Comparison of ENCODE assay signal across 17 cellular contexts in genomic region chr9:75105019-75105540, GRCh38. TPM values are rescaled to one million over a fixed set of nuclear protein-coding genes. Genes with fewer than 3 reads are reported as not detected.
DNase-seq lines count a peak whose midpoint lies in the region; ATAC-seq and TF ChIP-seq lines count a peak whose summit lies in the region.
"Had no signal": no experiment of that assay in that cellular context is flagged by ENCODE, and none has a peak within 500 bp of the region (broad histone marks: within the 10 kb centered on the region; RNA-seq: fewer than 3 reads in every experiment).

No MANE protein-coding gene starts in this region.

- H3K4me1 Mint-ChIP-seq in CD14-positive monocyte, result peaks cover 43% of the 10 kb centered on the region
- peaks cover 66 to 91% (median 87%) of the 10 kb centered on the region in 3 donors for H3K4me1 Mint-ChIP-seq in CD8-positive, alpha-beta memory T cell
- H3K4me1 Mint-ChIP-seq in naive thymus-derived CD4-positive, alpha-beta T cell, result peaks cover 34 to 80% (median 72%) of the 10 kb centered on the region in 7 donors

- no peak for ATAC-seq in naive thymus-derived CD4-positive, alpha-beta T cell
- no peak for ATAC-seq in GM18907 (IDR thresholded peaks at IDR 0.05; ENCODE audit: unreplicated experiment)
- ATAC-seq: K562 had no signal

- no peaks in the 10 kb centered on the region for H3K36me3 ChIP-seq in CD8-positive, alpha-beta memory T cell (ENCODE audit: insufficient read depth, low read length)
- no peaks in the 10 kb centered on the region for H3K36me3 ChIP-seq in naive thymus-derived CD4-positive, alpha-beta T cell (ENCODE audit: control insufficient read depth in 2 of 3, insufficient read depth in 3 of 3, low read length in 3 of 3)
- H3K36me3 ChIP-seq: brain microvascular endothelial cell had no signal

- no peaks in the 10 kb centered on the region for H3K9me3 Mint-ChIP-seq in CD14-positive monocyte
- H3K9me3 Mint-ChIP-seq in CD8-positive, alpha-beta memory T cell, result no peaks in the 10 kb centered on the region
- H3K9me3 Mint-ChIP-seq in naive thymus-derived CD4-positive, alpha-beta T cell, result no peaks in the 10 kb centered on the region

- intact Hi-C loops in CD14-positive monocyte (cut with micrococcal nuclease), result loop anchor here in 1 of 2 donors (5.0 kb wide), 1 partner anchor 42 kb away; no protein-coding TSS in a partner anchor
- intact Hi-C loops in naive thymus-derived CD4-positive, alpha-beta T cell (cut with micrococcal nuclease), result no loop called here

- H3K4me3 Mint-ChIP-seq in CD14-positive monocyte, result no peak overlapping the region
- H3K4me3 Mint-ChIP-seq in CD8-positive, alpha-beta memory T cell, result peak overlapping the region; percentile 12 to 77 (median 62)
- H3K4me3 Mint-ChIP-seq in naive thymus-derived CD4-positive, alpha-beta T cell, result peak overlapping the region in 4 of 10 donors; percentile 0 to 47 (median 37)

- H3K9me3 ChIP-seq in CD8-positive, alpha-beta memory T cell (ENCODE audit: low read length), result no peaks in the 10 kb centered on the region
- no peaks in the 10 kb centered on the region for H3K9me3 ChIP-seq in naive thymus-derived CD4-positive, alpha-beta T cell (ENCODE audit: control insufficient read depth in 2 of 3, low read length in 3 of 3)

- no peak overlapping the region for H3K4me3 ChIP-seq in CD8-positive, alpha-beta memory T cell (ENCODE audit: low read length)
- no peak overlapping the region for H3K4me3 ChIP-seq in naive thymus-derived CD4-positive, alpha-beta T cell (ENCODE audit: low read length)
- H3K4me3 ChIP-seq: K562 had no signal

- peaks cover 26 to 46% of the 10 kb centered on the region in 2 donors for H3K36me3 Mint-ChIP-seq in CD14-positive monocyte
- H3K36me3 Mint-ChIP-seq in CD8-positive, alpha-beta memory T cell, result peaks cover 3 to 37% (median 12%) of the 10 kb centered on the region in 3 donors
- peaks cover under 1 to 31% (median 22%) of the 10 kb centered on the region in 5 donors for H3K36me3 Mint-ChIP-seq in naive thymus-derived CD4-positive, alpha-beta T cell

- no peak for TF ChIP-seq CTCF in CD14-positive monocyte (IDR thresholded peaks at IDR 0.05)

- POLR2A ChIA-PET in CD8-positive, alpha-beta memory T cell (lab: Charles Lee), result interaction anchor here (0.6 to 2.3 kb wide), 5 partner anchors 13 to 75 kb away, joined by 3 to 9 read pairs (median 5); partner anchors contain the start of genes NMRK1 and OSTF1
- POLR2A ChIA-PET in naive thymus-derived CD4-positive, alpha-beta T cell (lab: Charles Lee), result interaction anchor here (0.9 to 4.1 kb wide), 4 partner anchors 10 to 22 kb away, joined by 3 to 18 read pairs (median 4); partner anchors contain the start of genes NMRK1 and OSTF1

- DNase-seq in CD14-positive monocyte (ENCODE audit: low spot score) (no peak), mucosa of gallbladder (ENCODE audit: low spot score) (no peak), foreskin melanocyte (no peak)
- no peak for DNase-seq in CD8-positive, alpha-beta memory T cell
- DNase-seq in naive thymus-derived CD4-positive, alpha-beta T cell, result no peak
- DNase-seq: activated CD4-positive, alpha-beta T cell treated with anti-CD3 and anti-CD28 coated beads for 4 hours; brain microvascular endothelial cell; dermis blood vessel endothelial cell; GOT3; kidney; mesenchymal stem cell; NCI-H146; NCI-H69 had no signal

- H3K4me1 ChIP-seq in CD8-positive, alpha-beta memory T cell (ENCODE audit: insufficient read depth, low read length), result peaks cover 35% of the 10 kb centered on the region
- peaks cover 3 to 22% of the 10 kb centered on the region in 2 donors for H3K4me1 ChIP-seq in naive thymus-derived CD4-positive, alpha-beta T cell (ENCODE audit: control insufficient read depth in 2 of 2, insufficient read depth in 2 of 2, low read length in 2 of 2)

- peak overlapping the region in 4 of 7 donors; percentile 25 to 80 (median 46) for H3K27ac Mint-ChIP-seq in CD14-positive monocyte
- H3K27ac Mint-ChIP-seq in CD8-positive, alpha-beta memory T cell, result peak overlapping the region; percentile 44 to 91 (median 84)
- peak overlapping the region in 8 of 9 donors; percentile 39 to 80 (median 64) for H3K27ac Mint-ChIP-seq in naive thymus-derived CD4-positive, alpha-beta T cell
- H3K27ac Mint-ChIP-seq: progenitor cell of endocrine pancreas had no signal

- CTCF ChIA-PET in CD8-positive, alpha-beta memory T cell (lab: Charles Lee), result interaction anchor here (0.8 to 2.2 kb wide), 6 partner anchors 13 to 77 kb away, joined by 3 to 7 read pairs (median 3); partner anchors contain the start of genes NMRK1 and OSTF1
- CTCF ChIA-PET in naive thymus-derived CD4-positive, alpha-beta T cell (lab: Charles Lee), result no interaction called here

- no peaks in the 10 kb centered on the region for H3K27me3 ChIP-seq in CD8-positive, alpha-beta memory T cell (ENCODE audit: insufficient read depth, low read length, poor library complexity, severe bottlenecking)
- no peaks in the 10 kb centered on the region for H3K27me3 ChIP-seq in naive thymus-derived CD4-positive, alpha-beta T cell (ENCODE audit: control insufficient read depth in 2 of 2, insufficient read depth in 2 of 2, low read length in 2 of 2)
- H3K27me3 ChIP-seq: brain microvascular endothelial cell had no signal

- no peak overlapping the region for H3K27ac ChIP-seq in CD8-positive, alpha-beta memory T cell (ENCODE audit: low read depth, low read length)
- H3K27ac ChIP-seq in cingulate gyrus (ENCODE audit: low read depth, low read length), result peak overlapping the region; percentile 22
- no peak overlapping the region for H3K27ac ChIP-seq in naive thymus-derived CD4-positive, alpha-beta T cell (ENCODE audit: low read depth, low read length)
- H3K27ac ChIP-seq: brain microvascular endothelial cell had no signal

- H3K27me3 Mint-ChIP-seq in CD14-positive monocyte (ENCODE audit: low read depth in 3 of 3), result peaks cover 0 to 1% (median 0%) of the 10 kb centered on the region in 3 donors
- H3K27me3 Mint-ChIP-seq in CD8-positive, alpha-beta memory T cell, result no peaks in the 10 kb centered on the region
- H3K27me3 Mint-ChIP-seq in naive thymus-derived CD4-positive, alpha-beta T cell, result no peaks in the 10 kb centered on the region
- H3K27me3 Mint-ChIP-seq: progenitor cell of endocrine pancreas had no signal

RNA-seq across cellular contexts. Expression of gene OSTF1, which starts 16.8 kb away (rescaled TPM):
- 100 to 1,000 TPM; 240 to 296 TPM for polyA plus RNA-seq in CD14-positive monocyte
- 10 to 100 TPM; 71.9 to 76.0 TPM for total RNA-seq in CD8-positive, alpha-beta memory T cell
- polyA plus RNA-seq in CD8-positive, alpha-beta memory T cell, result 170 TPM
- 10 to 100 TPM; 38.7 to 93.5 (median 46.2) TPM for total RNA-seq in naive thymus-derived CD4-positive, alpha-beta T cell
- 100 to 1,000 TPM; 109 to 141 TPM for polyA plus RNA-seq in naive thymus-derived CD4-positive, alpha-beta T cell
- total RNA-seq in mucosa of gallbladder, result 54.7 TPM

RNA-seq across cellular contexts. Expression of gene NMRK1, which starts 17.1 kb away (rescaled TPM):
- 1 to 10 TPM; 9.3 to 9.8 TPM for polyA plus RNA-seq in CD14-positive monocyte
- 10 to 100 TPM; 14.1 to 14.6 TPM for total RNA-seq in CD8-positive, alpha-beta memory T cell
- 48.4 TPM for polyA plus RNA-seq in CD8-positive, alpha-beta memory T cell
- 100 to 1,000 TPM in 2 of 5 experiments, 10 to 100 TPM in 3; 23.4 to 103 (median 58.1) TPM for total RNA-seq in naive thymus-derived CD4-positive, alpha-beta T cell
- polyA plus RNA-seq in naive thymus-derived CD4-positive, alpha-beta T cell, result 10 to 100 TPM; 64.3 to 75.5 TPM
- 32.9 TPM for total RNA-seq in mucosa of gallbladder

Comparison
In these comparisons a context has a peak if more than half of its experiments do, and no peak if none do; other contexts are left out.
1. H3K4me3 Mint-ChIP-seq: peak in CD8-positive, alpha-beta memory T cell (7 of 7); none in CD14-positive monocyte (0 of 2).
2. Peak in every context shown above with its lines, with median percentiles within 50 percentile points of each other: H3K27ac Mint-ChIP-seq.